ENCODE assay signal across 22 cellular contexts in genomic region chr2:173803344-173803893, GRCh38.
"Had no signal": no experiment of that assay in that cellular context is flagged by ENCODE, and none has a peak within 500 bp of the region (broad histone marks: within the 10 kb centered on the region; RNA-seq: fewer than 3 reads in every experiment).

No MANE protein-coding gene starts in this region.

- DNase-seq: dermis blood vessel endothelial cell; effector memory CD8-positive, alpha-beta T cell; erythroblast; kidney; left lung; mesenchymal stem cell; midbrain; naive thymus-derived CD4-positive, alpha-beta T cell; right lobe of liver; stimulated activated CD4-positive, alpha-beta T cell treated with anti-CD3 and anti-CD28 coated beads, Interleukin-12 subunit alpha, Interleukin-12 subunit beta, amount 100 ng/mL, for 4 hours; stimulated activated CD4-positive, alpha-beta T cell treated with anti-CD3 and anti-CD28 coated beads, Interleukin-1b, Interleukin-23, amount 100 ng/mL, for 48 hours; stimulated activated CD4-positive, alpha-beta T cell treated with anti-CD3 and anti-CD28 coated beads, Interleukin-4, amount 100 ng/mL, for 1 hour; stimulated activated CD8-positive, alpha-beta memory T cell treated with anti-CD3 and anti-CD28 coated beads, Interleukin-4, amount 100 ng/mL, for 48 hours; stimulated activated naive CD4-positive, alpha-beta T cell; stimulated activated naive CD8-positive, alpha-beta T cell treated with anti-CD3 and anti-CD28 coated beads, Interleukin-15, amount 100 ng/mL, for 72 hours; transverse colon had no signal

- H3K4me1 ChIP-seq: left lung, parathyroid adenoma, right lobe of liver, suprapubic skin, transverse colon, vagina had no signal

- H3K27ac ChIP-seq: coronary artery, left lung, neural progenitor cell, parathyroid adenoma, right lobe of liver, suprapubic skin, transverse colon, vagina had no signal

- H3K9me3 ChIP-seq: left lung, right lobe of liver, suprapubic skin, transverse colon, vagina had no signal

- H3K27me3 ChIP-seq: left lung, neural progenitor cell, right lobe of liver, suprapubic skin, vagina had no signal

- H3K4me2 ChIP-seq: neural progenitor cell, smooth muscle cell had no signal

- H3K4me3 ChIP-seq: coronary artery, left lung, neural progenitor cell, right lobe of liver, smooth muscle cell, suprapubic skin, transverse colon, vagina had no signal

- H3K36me3 ChIP-seq: left lung, neural progenitor cell, right lobe of liver, suprapubic skin, transverse colon, vagina had no signal

- H3K79me2 ChIP-seq: parathyroid adenoma had no signal

- H3K9ac ChIP-seq: neural progenitor cell, parathyroid adenoma had no signal
